ENCODE assay signal across 1 cellular context in the genomic region with DNA sequence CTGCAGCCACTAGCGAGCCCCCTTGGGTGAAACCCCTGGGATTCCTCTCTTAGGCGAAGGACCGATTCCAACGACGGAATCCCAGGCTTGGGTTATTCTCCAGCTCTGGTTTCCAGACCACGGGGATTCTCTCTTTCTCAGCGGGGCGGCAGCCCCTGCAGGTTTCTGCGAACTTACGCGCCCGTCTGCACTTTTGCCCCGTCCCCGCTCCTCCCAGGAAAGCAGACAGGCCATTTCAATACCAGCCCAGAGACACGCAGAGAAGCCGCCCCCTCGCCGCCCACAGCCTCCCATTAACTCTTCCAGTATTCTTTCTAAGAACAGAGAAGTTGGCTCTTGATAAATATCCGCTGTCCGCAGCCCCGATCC.
TF ChIP-seq lines count a peak whose summit lies in the region.

No MANE protein-coding gene starts in this region.

TF ChIP-seq in GM23338, 12 proteins besides CTCF, POLR2A, EP300 and RAD21 (continued from another document):
- TF ChIP-seq, protein P1, sequence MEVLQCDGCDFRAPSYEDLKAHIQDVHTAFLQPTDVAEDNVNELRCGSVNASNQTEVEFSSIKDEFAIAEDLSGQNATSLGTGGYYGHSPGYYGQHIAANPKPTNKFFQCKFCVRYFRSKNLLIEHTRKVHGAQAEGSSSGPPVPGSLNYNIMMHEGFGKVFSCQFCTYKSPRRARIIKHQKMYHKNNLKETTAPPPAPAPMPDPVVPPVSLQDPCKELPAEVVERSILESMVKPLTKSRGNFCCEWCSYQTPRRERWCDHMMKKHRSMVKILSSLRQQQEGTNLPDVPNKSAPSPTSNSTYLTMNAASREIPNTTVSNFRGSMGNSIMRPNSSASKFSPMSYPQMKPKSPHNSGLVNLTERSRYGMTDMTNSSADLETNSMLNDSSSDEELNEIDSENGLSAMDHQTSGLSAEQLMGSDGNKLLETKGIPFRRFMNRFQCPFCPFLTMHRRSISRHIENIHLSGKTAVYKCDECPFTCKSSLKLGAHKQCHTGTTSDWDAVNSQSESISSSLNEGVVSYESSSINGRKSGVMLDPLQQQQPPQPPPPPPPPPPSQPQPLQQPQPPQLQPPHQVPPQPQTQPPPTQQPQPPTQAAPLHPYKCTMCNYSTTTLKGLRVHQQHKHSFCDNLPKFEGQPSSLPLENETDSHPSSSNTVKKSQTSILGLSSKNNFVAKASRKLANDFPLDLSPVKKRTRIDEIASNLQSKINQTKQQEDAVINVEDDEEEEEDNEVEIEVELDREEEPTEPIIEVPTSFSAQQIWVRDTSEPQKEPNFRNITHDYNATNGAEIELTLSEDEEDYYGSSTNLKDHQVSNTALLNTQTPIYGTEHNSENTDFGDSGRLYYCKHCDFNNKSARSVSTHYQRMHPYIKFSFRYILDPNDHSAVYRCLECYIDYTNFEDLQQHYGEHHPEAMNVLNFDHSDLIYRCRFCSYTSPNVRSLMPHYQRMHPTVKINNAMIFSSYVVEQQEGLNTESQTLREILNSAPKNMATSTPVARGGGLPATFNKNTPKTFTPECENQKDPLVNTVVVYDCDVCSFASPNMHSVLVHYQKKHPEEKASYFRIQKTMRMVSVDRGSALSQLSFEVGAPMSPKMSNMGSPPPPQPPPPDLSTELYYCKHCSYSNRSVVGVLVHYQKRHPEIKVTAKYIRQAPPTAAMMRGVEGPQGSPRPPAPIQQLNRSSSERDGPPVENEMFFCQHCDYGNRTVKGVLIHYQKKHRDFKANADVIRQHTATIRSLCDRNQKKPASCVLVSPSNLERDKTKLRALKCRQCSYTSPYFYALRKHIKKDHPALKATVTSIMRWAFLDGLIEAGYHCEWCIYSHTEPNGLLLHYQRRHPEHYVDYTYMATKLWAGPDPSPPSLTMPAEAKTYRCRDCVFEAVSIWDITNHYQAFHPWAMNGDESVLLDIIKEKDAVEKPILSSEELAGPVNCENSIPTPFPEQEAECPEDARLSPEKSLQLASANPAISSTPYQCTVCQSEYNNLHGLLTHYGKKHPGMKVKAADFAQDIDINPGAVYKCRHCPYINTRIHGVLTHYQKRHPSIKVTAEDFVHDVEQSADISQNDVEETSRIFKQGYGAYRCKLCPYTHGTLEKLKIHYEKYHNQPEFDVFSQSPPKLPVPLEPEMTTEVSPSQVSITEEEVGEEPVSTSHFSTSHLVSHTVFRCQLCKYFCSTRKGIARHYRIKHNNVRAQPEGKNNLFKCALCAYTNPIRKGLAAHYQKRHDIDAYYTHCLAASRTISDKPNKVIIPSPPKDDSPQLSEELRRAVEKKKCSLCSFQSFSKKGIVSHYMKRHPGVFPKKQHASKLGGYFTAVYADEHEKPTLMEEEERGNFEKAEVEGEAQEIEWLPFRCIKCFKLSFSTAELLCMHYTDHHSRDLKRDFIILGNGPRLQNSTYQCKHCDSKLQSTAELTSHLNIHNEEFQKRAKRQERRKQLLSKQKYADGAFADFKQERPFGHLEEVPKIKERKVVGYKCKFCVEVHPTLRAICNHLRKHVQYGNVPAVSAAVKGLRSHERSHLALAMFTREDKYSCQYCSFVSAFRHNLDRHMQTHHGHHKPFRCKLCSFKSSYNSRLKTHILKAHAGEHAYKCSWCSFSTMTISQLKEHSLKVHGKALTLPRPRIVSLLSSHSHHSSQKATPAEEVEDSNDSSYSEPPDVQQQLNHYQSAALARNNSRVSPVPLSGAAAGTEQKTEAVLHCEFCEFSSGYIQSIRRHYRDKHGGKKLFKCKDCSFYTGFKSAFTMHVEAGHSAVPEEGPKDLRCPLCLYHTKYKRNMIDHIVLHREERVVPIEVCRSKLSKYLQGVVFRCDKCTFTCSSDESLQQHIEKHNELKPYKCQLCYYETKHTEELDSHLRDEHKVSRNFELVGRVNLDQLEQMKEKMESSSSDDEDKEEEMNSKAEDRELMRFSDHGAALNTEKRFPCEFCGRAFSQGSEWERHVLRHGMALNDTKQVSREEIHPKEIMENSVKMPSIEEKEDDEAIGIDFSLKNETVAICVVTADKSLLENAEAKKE (CRISPR knock-in tag; IDR thresholded peaks at IDR 0.05): no peak
- TF ChIP-seq NANOG (IDR thresholded peaks at IDR 0.05; ENCODE audit: borderline replicate concordance): no peak
- no peak for TF ChIP-seq ZNF114 (CRISPR knock-in tag; IDR thresholded peaks at IDR 0.05)
- no peak for TF ChIP-seq CREB1 (CRISPR knock-in tag; IDR thresholded peaks at IDR 0.05; ENCODE audit: low read depth)
- no peak for TF ChIP-seq POLR2AphosphoS5 (IDR thresholded peaks at IDR 0.05; ENCODE audit: low read depth)
